Comparison of ENCODE assay signal across 14 cellular contexts in the genomic region with DNA sequence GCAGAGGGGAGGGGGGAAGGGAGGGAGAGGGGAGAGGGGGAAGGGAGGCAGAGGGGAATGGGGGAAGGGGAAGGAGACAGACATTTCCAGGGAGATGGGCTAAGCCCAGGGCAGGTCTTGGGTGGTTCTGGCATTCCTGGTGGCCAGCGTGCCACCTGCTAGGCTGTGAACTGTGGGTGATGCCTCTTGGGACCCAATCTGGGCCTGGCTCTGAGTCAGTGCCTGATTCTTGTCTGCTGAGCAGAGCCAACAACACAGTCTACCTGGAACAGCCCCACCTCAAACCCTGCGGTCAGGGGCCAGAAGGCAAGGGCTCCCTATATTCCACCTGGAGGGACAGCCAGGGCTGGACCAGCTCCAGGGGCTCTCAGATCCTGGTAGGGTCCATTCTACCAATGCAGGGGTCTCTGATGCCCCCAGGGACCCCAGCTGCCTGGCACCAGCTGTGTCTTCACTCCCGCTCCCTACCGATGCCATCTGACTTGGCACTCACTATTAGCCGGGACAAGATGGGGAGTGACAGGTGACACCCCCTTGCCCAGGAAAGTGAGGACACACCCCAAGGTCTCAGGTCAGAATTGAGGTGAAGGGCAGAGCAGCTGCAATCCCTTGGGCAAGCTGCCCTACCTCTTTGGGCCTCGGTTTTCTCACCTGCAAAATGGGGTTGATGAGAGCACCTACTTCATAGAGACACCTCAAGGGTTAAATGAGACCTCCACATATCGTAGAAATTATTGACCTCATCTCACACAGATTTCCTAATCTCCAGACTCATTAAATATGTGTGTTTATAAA.
DNase-seq lines count a peak whose midpoint lies in the region; ATAC-seq and TF ChIP-seq lines count a peak whose summit lies in the region.
"Had no signal": no experiment of that assay in that cellular context is flagged by ENCODE, and none has a peak within 500 bp of the region (broad histone marks: within the 10 kb centered on the region; RNA-seq: fewer than 3 reads in every experiment).

No MANE protein-coding gene starts in this region.

- H3K4ac ChIP-seq in neuronal stem cell (ENCODE audit: low read length): no peak overlapping the region

- DNase-seq in Caki2 (ENCODE audit: low read depth) (peak; percentile 46), LoVo (ENCODE audit: low spot score) (peak; percentile 19), neuronal stem cell (ENCODE audit: low spot score) (no peak), osteoblast (ENCODE audit: insufficient read length, low spot score, missing footprints) (no peak), D341Med (ENCODE audit: low spot score) (no peak)
- DNase-seq: activated CD4-positive, alpha-beta memory T cell treated with anti-CD3 and anti-CD28 coated beads, Interleukin-2, amount 10 ng/mL, durations not matched to agents 7 days and 5 days; CD4-positive, alpha-beta memory T cell; dermis blood vessel endothelial cell; hippocampal formation; left colon; NCI-H510A treated with DMSO at 0.1 percent for 48 hours had no signal

- no peak overlapping the region for H3K23ac ChIP-seq in neuronal stem cell (ENCODE audit: low read depth, low read length, poor library complexity)

- H3K27me3 Mint-ChIP-seq in brain: peaks cover 6% of the 10 kb centered on the region
- H3K27me3 Mint-ChIP-seq: activated CD4-positive, alpha-beta memory T cell treated with anti-CD3 and anti-CD28 coated beads, Interleukin-2, amount 10 ng/mL, durations not matched to agents 7 days and 5 days; CD4-positive, alpha-beta memory T cell had no signal

- peak overlapping the region; percentile 84 for H3K18ac ChIP-seq in neuronal stem cell (ENCODE audit: low read length)

- no peak overlapping the region for H3K9ac ChIP-seq in neuronal stem cell (ENCODE audit: low read depth, low read length, poor library complexity)

- peak overlapping the region; percentile 36 for H2BK12ac ChIP-seq in neuronal stem cell (ENCODE audit: low read length)

- H3K27ac ChIP-seq in neuronal stem cell (replicated peaks; ENCODE audit: low read length) (no peak overlapping the region), osteoblast (ENCODE audit: low read depth, low read length) (no peak overlapping the region)

- in situ Hi-C loops in Caki2 (cut with HindIII; ENCODE audit: low pct_unique_long_range_greater_than_20kb, low sequenced_read_pairs): no loop called here

- H3K36me3 ChIP-seq in neuronal stem cell (replicated peaks in 1 of 2; ENCODE audit: control insufficient read depth in 2 of 2, insufficient read depth in 2 of 2, low read length in 2 of 2) (no peaks in the 10 kb centered on the region), osteoblast (ENCODE audit: insufficient read depth, low read length) (no peaks in the 10 kb centered on the region)
- H3K36me3 ChIP-seq: tibial nerve had no signal

- H3K4me1 Mint-ChIP-seq in brain: peaks cover 39% of the 10 kb centered on the region

- no peaks in the 10 kb centered on the region for H3K79me2 ChIP-seq in osteoblast (ENCODE audit: insufficient read depth, low read length)

- H3K79me1 ChIP-seq in neuronal stem cell (ENCODE audit: low read depth, low read length): no peaks in the 10 kb centered on the region

- WGBS in neuronal stem cell (ENCODE audit: extremely low coverage in 2 of 2, insufficient read length in 2 of 2, insufficient replicate concordance in 1 of 2), 2 donors: no CpG with 5 or more reads among the region's 7 CpGs

- no peak overlapping the region for H3K4me3 Mint-ChIP-seq in brain
- H3K4me3 Mint-ChIP-seq: activated CD4-positive, alpha-beta memory T cell treated with anti-CD3 and anti-CD28 coated beads, Interleukin-2, amount 10 ng/mL, durations not matched to agents 7 days and 5 days; CD4-positive, alpha-beta memory T cell had no signal

- H2AK5ac ChIP-seq in neuronal stem cell (ENCODE audit: low read depth, low read length): peak overlapping the region; percentile 1

- no peaks in the 10 kb centered on the region for H4K20me1 ChIP-seq in osteoblast (ENCODE audit: insufficient read depth, low read length)

- no peak for TF ChIP-seq CTCF in brain (conservative IDR thresholded peaks at IDR 0.05)
- no peak for TF ChIP-seq CTCF in osteoblast (IDR thresholded peaks at IDR 0.05; ENCODE audit: extremely low read depth, low read depth, low read length)

- no peak overlapping the region for H2AFZ ChIP-seq in neuronal stem cell (ENCODE audit: low read length)
- H2AFZ ChIP-seq in osteoblast (ENCODE audit: low read length): no peak overlapping the region

- H3K27ac Mint-ChIP-seq in brain: peak overlapping the region in 3 of 5 experiments; percentile 31 to 58 (median 39)
- H3K27ac Mint-ChIP-seq: activated CD4-positive, alpha-beta memory T cell treated with anti-CD3 and anti-CD28 coated beads, Interleukin-2, amount 10 ng/mL, durations not matched to agents 7 days and 5 days; CD4-positive, alpha-beta memory T cell had no signal

- H3K4me1 ChIP-seq in neuronal stem cell (ENCODE audit: control insufficient read depth in 2 of 2, insufficient read depth in 1 of 2, low read depth in 1 of 2, low read length in 2 of 2) (peaks cover 28 to 29% of the 10 kb centered on the region in 2 donors), osteoblast (ENCODE audit: insufficient read depth, low read length) (peaks cover 33% of the 10 kb centered on the region)

- H3K9me3 ChIP-seq in neuronal stem cell (replicated peaks in 1 of 2; ENCODE audit: control insufficient read depth in 2 of 2, insufficient read depth in 1 of 2, low read depth in 1 of 2, low read length in 2 of 2) (peaks cover 0 to 2% of the 10 kb centered on the region in 2 donors), osteoblast (ENCODE audit: low read depth, low read length) (no peaks in the 10 kb centered on the region)
- H3K9me3 ChIP-seq: tibial nerve had no signal

- no peak overlapping the region for H4K91ac ChIP-seq in neuronal stem cell (ENCODE audit: low read depth, low read length, poor library complexity)

- H2BK120ac ChIP-seq in neuronal stem cell (ENCODE audit: low read depth, low read length): peak overlapping the region; percentile 81

- H2BK5ac ChIP-seq in neuronal stem cell (ENCODE audit: low read length): peak overlapping the region; percentile 77

- H3K4me3 ChIP-seq in neuronal stem cell (ENCODE audit: low read length in 2 of 2) (no peak overlapping the region), osteoblast (ENCODE audit: insufficient read depth, low read length) (no peak overlapping the region)
- H3K4me3 ChIP-seq: tibial nerve had no signal

- H3K27me3 ChIP-seq in neuronal stem cell (ENCODE audit: control insufficient read depth in 3 of 3, insufficient read depth in 3 of 3, low read depth in 1 of 3, low read length in 3 of 3) (no peaks in the 10 kb centered on the region), osteoblast (ENCODE audit: insufficient read depth, low read length) (no peaks in the 10 kb centered on the region)
- H3K27me3 ChIP-seq: tibial nerve had no signal

- peaks cover 0 to 3% (median 0%) of the 10 kb centered on the region in 5 experiments for H3K9me3 Mint-ChIP-seq in brain
- H3K9me3 Mint-ChIP-seq: activated CD4-positive, alpha-beta memory T cell treated with anti-CD3 and anti-CD28 coated beads, Interleukin-2, amount 10 ng/mL, durations not matched to agents 7 days and 5 days; CD4-positive, alpha-beta memory T cell had no signal

- H3K4me2 ChIP-seq in neuronal stem cell (ENCODE audit: insufficient read depth, low read length, poor library complexity, severe bottlenecking): no peak overlapping the region
- no peak overlapping the region for H3K4me2 ChIP-seq in osteoblast (ENCODE audit: insufficient read depth, low read length)

- H4K8ac ChIP-seq in neuronal stem cell (ENCODE audit: low read depth, low read length): no peak overlapping the region

- H3K14ac ChIP-seq in neuronal stem cell (ENCODE audit: low read length): no peak overlapping the region

- H2BK15ac ChIP-seq in neuronal stem cell (ENCODE audit: low read length): peak overlapping the region; percentile 8

- ATAC-seq in HG02885 (IDR thresholded peaks at IDR 0.05; ENCODE audit: poor library complexity, unreplicated experiment): no peak
- ATAC-seq: left colon had no signal

- no peaks in the 10 kb centered on the region for H3K36me3 Mint-ChIP-seq in brain
- H3K36me3 Mint-ChIP-seq: CD4-positive, alpha-beta memory T cell had no signal

Comparison
In these comparisons a context has a peak if more than half of its experiments do, and no peak if none do; other contexts are left out.
1. DNase-seq: peak in Caki2 (single experiment) and LoVo (single experiment); none in neuronal stem cell (single experiment), osteoblast (single experiment) and D341Med (single experiment).